In the genomic region with DNA sequence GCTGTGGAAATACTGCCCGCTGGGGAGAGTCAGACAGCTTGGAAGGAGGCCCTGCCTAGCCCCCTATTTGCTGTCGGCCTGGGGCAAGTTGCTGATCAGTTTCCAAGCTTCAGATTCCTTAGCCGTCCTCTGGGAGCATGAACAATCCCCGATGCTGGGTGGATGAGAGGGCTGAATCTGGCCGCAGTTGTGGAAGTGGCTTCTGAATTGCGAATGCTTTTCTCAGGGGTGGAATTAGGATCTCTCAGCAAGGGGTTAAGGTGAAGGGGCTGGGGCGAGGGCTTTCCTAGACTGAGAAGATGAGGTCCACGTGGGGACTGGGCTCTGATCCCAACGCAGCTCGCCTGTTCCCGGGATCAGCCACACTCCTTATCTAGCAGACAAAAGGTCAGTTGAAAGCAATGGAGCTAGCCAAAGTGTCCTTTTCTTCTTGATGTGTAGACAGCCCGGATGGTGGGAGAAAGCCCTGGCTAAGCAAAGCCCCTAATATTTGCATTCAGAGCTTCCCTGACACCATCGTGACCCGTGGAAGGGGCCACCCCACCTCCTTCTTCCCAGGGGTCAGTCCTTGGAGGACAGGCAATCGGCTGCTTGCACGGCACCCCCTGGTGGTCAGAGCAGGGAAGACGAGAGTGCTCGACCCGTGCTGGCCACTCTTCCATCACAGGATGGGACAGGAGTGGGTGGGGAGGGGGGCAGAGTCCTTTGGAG, we compare ENCODE assay signal across 8 cellular contexts. TPM values are rescaled to one million over a fixed set of nuclear protein-coding genes. Genes with fewer than 3 reads are reported as not detected.
DNase-seq lines count a peak whose midpoint lies in the region; ATAC-seq and TF ChIP-seq lines count a peak whose summit lies in the region.

No MANE protein-coding gene starts in this region.

- 7 to 9% methylated on average over 19 of the region's 19 CpGs for WGBS in tibial nerve, 2 donors

- H3K27me3 ChIP-seq in tibial nerve: no peaks in the 10 kb centered on the region

- peaks cover 0 to 60% (median 18%) of the 10 kb centered on the region in 4 donors for H3K4me1 ChIP-seq in tibial nerve

- TF ChIP-seq CTCF in omental fat pad (IDR thresholded peaks at IDR 0.05): peak in 2 of 3 donors; percentile 33 to 58
- TF ChIP-seq CTCF in tibial nerve (IDR thresholded peaks at IDR 0.05): peak; percentile 79 to 95 (median 93)

- TF ChIP-seq EP300 in tibial nerve (IDR thresholded peaks at IDR 0.05): peak in 1 of 2 donors; percentile 29

- H3K27ac ChIP-seq in tibial nerve: peak overlapping the region in 3 of 4 donors; percentile 35 to 79 (median 79)

- peaks cover 0 to 1% (median 0%) of the 10 kb centered on the region in 3 donors for H3K36me3 ChIP-seq in tibial nerve

- DNase-seq in EL (peak; percentile 67), germinal center (ENCODE audit: low spot score) (peak; percentile 67), omental fat pad (ENCODE audit: low spot score) (peak; percentile 61), tibial nerve (ENCODE audit: low spot score in 2 of 2) (peak; percentile 68 to 81)
- DNase-seq in activated effector memory CD4-positive, alpha-beta T cell treated with anti-CD3 and anti-CD28 coated beads, Interleukin-2, amount 50 U/mL, for 16 hours: peak; percentile 84

- peak; percentile 61 for ATAC-seq in HG02571 (IDR thresholded peaks at IDR 0.05; ENCODE audit: unreplicated experiment)
- peak; percentile 78 for ATAC-seq in omental fat pad (ENCODE audit: low FRiP score)
- ATAC-seq in HG03442 (IDR thresholded peaks at IDR 0.05; ENCODE audit: unreplicated experiment): no peak

- H3K9me3 ChIP-seq in tibial nerve: no peaks in the 10 kb centered on the region

- peak overlapping the region in 1 of 4 donors; percentile 4 for H3K4me3 ChIP-seq in tibial nerve

- no peak for TF ChIP-seq POLR2A in tibial nerve (IDR thresholded peaks at IDR 0.05)

TF ChIP-seq in PFSK-1, 5 proteins besides CTCF, POLR2A, EP300 and RAD21:
- TF ChIP-seq FOXP2 (optimal IDR thresholded peaks at IDR 0.05; ENCODE audit: borderline replicate concordance, extremely low read depth, extremely low read length, insufficient read depth): peak; percentile 11
- TF ChIP-seq TAF1 (IDR thresholded peaks at IDR 0.05; ENCODE audit: borderline replicate concordance, insufficient read depth, low read length): no peak

RNA-seq across cellular contexts. Expression of a gene that starts 54.9 kb away (rescaled TPM):
- polyA plus RNA-seq in PFSK-1 (2012; ENCODE audit: insufficient read length, low read depth): 0.72 TPM
- total RNA-seq in omental fat pad: 10 to 100 TPM; 20.7 to 98.5 (median 55.0) TPM
- total RNA-seq in tibial nerve: 10 to 100 TPM; 25.8 to 55.3 (median 36.0) TPM
